In genomic region chr12:48156648-48157015, GRCh38 we compare ENCODE assay signal across 8 cellular contexts. TPM values are rescaled to one million over a fixed set of nuclear protein-coding genes. Genes with fewer than 3 reads are reported as not detected.
DNase-seq lines count a peak whose midpoint lies in the region; ATAC-seq and TF ChIP-seq lines count a peak whose summit lies in the region.

No MANE protein-coding gene starts in this region.

- peaks cover 3% of the 10 kb centered on the region for H3F3A ChIP-seq in SK-N-SH (replicated peaks; ENCODE audit: insufficient read depth)

- H2AFZ ChIP-seq in SK-N-SH (ENCODE audit: low read depth): peak overlapping the region; percentile 99; the same call in 1 of the 2 replicates

- TF ChIP-seq EP300 in SK-N-SH (IDR thresholded peaks at IDR 0.05; ENCODE audit: borderline replicate concordance in 1 of 2, low read depth in 1 of 2, low read length in 1 of 2): no peak

- WGBS in SK-N-SH (ENCODE audit: low lambda C conversion rate): 6% methylated on average over 8 of the region's 8 CpGs
- 5 to 12% (median 9%) methylated on average over 8 of the region's 8 CpGs for WGBS in psoas muscle, 3 donors

- CTCF ChIA-PET in SK-N-SH (lab: Yijun Ruan, JAX): interaction anchor here (1.0 to 4.1 kb wide), 13 partner anchors 8 to 461 kb away, joined by 3 to 18 read pairs (median 5); partner anchors contain the start of gene TMEM106C

- no peak for TF ChIP-seq RAD21 in SK-N-SH (IDR thresholded peaks at IDR 0.05; ENCODE audit: low read length)

- H3K36me3 ChIP-seq in GM06990 (ENCODE audit: control insufficient read depth, insufficient read depth, low read length): peaks cover 3% of the 10 kb centered on the region
- H3K36me3 ChIP-seq in SK-N-SH (replicated peaks in 1 of 2; ENCODE audit: control insufficient read depth in 1 of 2, insufficient read depth in 2 of 2, low read length in 1 of 2): peaks cover 4 to 17% of the 10 kb centered on the region in 2 experiments
- peaks cover 0 to 24% of the 10 kb centered on the region in 2 donors for H3K36me3 ChIP-seq in psoas muscle (ENCODE audit: insufficient read depth in 1 of 2, low read depth in 1 of 2)

- POLR2A ChIA-PET in SK-N-SH (lab: Yijun Ruan, JAX): interaction anchor here (1.4 to 1.9 kb wide), 3 partner anchors 26 to 51 kb away, joined by 5 to 11 read pairs (median 8); partner anchors contain the start of genes CCDC184, PFKM and SENP1

- H3K4me1 ChIP-seq in SK-N-SH (ENCODE audit: control insufficient read depth in 1 of 2, insufficient read depth in 2 of 2, low read depth in 1 of 2, low read length in 1 of 2) (peaks cover 0 to 8% of the 10 kb centered on the region in 2 experiments; a peak in 2 of 4 replicates), psoas muscle (peaks cover 58% of the 10 kb centered on the region)

- peak overlapping the region; percentile 61 for H3K9ac ChIP-seq in SK-N-SH

- peak overlapping the region; percentile 75 for H3K4me2 ChIP-seq in SK-N-SH

- TF ChIP-seq CTCF in GM06990 (IDR thresholded peaks at IDR 0.05; ENCODE audit: insufficient read depth, low read length, poor library complexity, severe bottlenecking) (no peak), SK-N-SH (IDR thresholded peaks at IDR 0.05) (no peak), fibroblast of pulmonary artery (IDR thresholded peaks at IDR 0.05; ENCODE audit: low read length, missing control alignments) (no peak), psoas muscle (IDR thresholded peaks at IDR 0.05) (no peak)

- peaks cover 22% of the 10 kb centered on the region for H3K79me2 ChIP-seq in SK-N-SH (ENCODE audit: insufficient read depth)

- DNase-seq in GM06990 (ENCODE audit: extremely low read depth, insufficient read length) (no peak), SK-N-SH (no peak), fibroblast of pulmonary artery (ENCODE audit: low read depth) (no peak), psoas muscle (peak in 1 of 2 donors; percentile 42), GM19238 (ENCODE audit: insufficient read length, low spot score) (no peak), HK-2 (ENCODE audit: unreplicated experiment) (no peak)

- H3K27ac ChIP-seq in SK-N-SH (ENCODE audit: low read depth in 2 of 2, low read length in 1 of 2): peak overlapping the region; percentile 59 to 69; a peak in 1 of 4 replicates
- H3K27ac ChIP-seq in psoas muscle: peak overlapping the region; percentile 97

- intact Hi-C loops in psoas muscle (cut with DNase I): loop anchor here in 1 of 2 donors (2.0 kb wide), 1 partner anchor 30 kb away; no protein-coding TSS in a partner anchor

- H3K9me2 ChIP-seq in SK-N-SH: no peaks in the 10 kb centered on the region

- no peaks in the 10 kb centered on the region for H3K27me3 ChIP-seq in GM06990 (replicated peaks; ENCODE audit: control insufficient read depth, insufficient read depth, low read length)
- no peaks in the 10 kb centered on the region for H3K27me3 ChIP-seq in SK-N-SH (ENCODE audit: insufficient read depth)
- no peaks in the 10 kb centered on the region for H3K27me3 ChIP-seq in psoas muscle (ENCODE audit: insufficient read depth in 3 of 3, low read length in 2 of 3)

- ATAC-seq in psoas muscle (peak; percentile 1 to 6 (median 4)), HG03097 (IDR thresholded peaks at IDR 0.05; ENCODE audit: low FRiP score, unreplicated experiment) (no peak), HG03460 (IDR thresholded peaks at IDR 0.05; ENCODE audit: unreplicated experiment) (no peak)

- no peaks in the 10 kb centered on the region for H3K9me3 ChIP-seq in SK-N-SH
- H3K9me3 ChIP-seq in psoas muscle: no peaks in the 10 kb centered on the region

- no peaks in the 10 kb centered on the region for H4K20me1 ChIP-seq in SK-N-SH (ENCODE audit: insufficient read depth)

- peak overlapping the region; percentile 95 for H3K4me3 ChIP-seq in GM06990 (replicated peaks; ENCODE audit: low read depth, low read length)
- peak overlapping the region; percentile 91 to 97 for H3K4me3 ChIP-seq in SK-N-SH (ENCODE audit: low read depth in 2 of 2, low read length in 1 of 2)
- peak overlapping the region; percentile 99 for H3K4me3 ChIP-seq in fibroblast of pulmonary artery (replicated peaks; ENCODE audit: low read depth, low read length)
- H3K4me3 ChIP-seq in psoas muscle: peak overlapping the region; percentile 87

TF ChIP-seq in SK-N-SH, 30 proteins besides CTCF, POLR2A, EP300 and RAD21 (continues in another document):
- TF ChIP-seq SMC3 (IDR thresholded peaks at IDR 0.05; ENCODE audit: low read depth, low read length) (no peak), TAF1 (IDR thresholded peaks at IDR 0.05; ENCODE audit: borderline replicate concordance, low read depth, low read length) (no peak), USF1 (IDR thresholded peaks at IDR 0.05; ENCODE audit: borderline replicate concordance, low read depth) (no peak), FOSL2 (IDR thresholded peaks at IDR 0.05; ENCODE audit: borderline replicate concordance, low read depth) (no peak), JUND (IDR thresholded peaks at IDR 0.05) (no peak), CHD2 (IDR thresholded peaks at IDR 0.05; ENCODE audit: low read length, partially characterized antibody) (no peak), FOXM1 (IDR thresholded peaks at IDR 0.05; ENCODE audit: low read depth) (no peak), REST (IDR thresholded peaks at IDR 0.05; ENCODE audit: low read depth, low read length) (no peak), TCF12 (IDR thresholded peaks at IDR 0.05) (no peak), NRF1 (IDR thresholded peaks at IDR 0.05; ENCODE audit: low read depth, low read length) (no peak), MEF2A (IDR thresholded peaks at IDR 0.05; ENCODE audit: borderline replicate concordance, low read depth) (no peak), RCOR1 (IDR thresholded peaks at IDR 0.05; ENCODE audit: low read length) (no peak)

RNA-seq across cellular contexts. Expression of gene ASB8, which starts 0.7 kb away (rescaled TPM):
- polyA plus RNA-seq in SK-N-SH (2012; rRNA removed) (13.8 and 16.9 TPM in 2 replicates), psoas muscle (100 to 1,000 TPM in 2 of 3 donors, 10 to 100 TPM in 1; 49.3 to 206 (median 155) TPM)
- 14.8 and 15.0 TPM in 2 replicates for polyA plus RNA-seq in SK-N-SH (2012; cell fraction: cytosol; rRNA removed)
- 13.5 and 24.6 TPM in 2 replicates for polyA plus RNA-seq in SK-N-SH (2012; cell fraction: nucleus; rRNA removed)
- 100 to 1,000 TPM; 158 to 477 (median 228) TPM for total RNA-seq in psoas muscle

RNA-seq across cellular contexts. Expression of gene CCDC184, which starts 26.8 kb away (rescaled TPM):
- polyA plus RNA-seq in SK-N-SH (2012; rRNA removed) (4.2 and 5.8 TPM in 2 replicates), psoas muscle (under 1 TPM; 0.16 to 0.49 (median 0.45) TPM)
- 4.1 and 5.0 TPM in 2 replicates for polyA plus RNA-seq in SK-N-SH (2012; cell fraction: cytosol; rRNA removed)
- polyA plus RNA-seq in SK-N-SH (2012; cell fraction: nucleus; rRNA removed): 3.5 and 4.3 TPM in 2 replicates
- under 1 TPM; 0.47 to 0.84 (median 0.63) TPM for total RNA-seq in psoas muscle

RNA-seq across cellular contexts. Expression of gene PFKM, which starts 37.5 kb away (rescaled TPM):
- 85.0 and 111 TPM in 2 replicates for polyA plus RNA-seq in SK-N-SH (2012; rRNA removed)
- polyA plus RNA-seq in SK-N-SH (2012; cell fraction: cytosol; rRNA removed): 75.2 and 79.2 TPM in 2 replicates
- polyA plus RNA-seq in SK-N-SH (2012; cell fraction: nucleus; rRNA removed): 120 and 183 TPM in 2 replicates
- total RNA-seq in psoas muscle: 1,000 to 10,000 TPM in 1 of 4 donors, 100 to 1,000 TPM in 3; 618 to 1,283 (median 817) TPM
- polyA plus RNA-seq in psoas muscle: 100 to 1,000 TPM in 2 of 3 donors, 10 to 100 TPM in 1; 65.1 to 529 (median 344) TPM

RNA-seq across cellular contexts. Expression of gene OR10AD1, which starts 46.5 kb away (rescaled TPM):
- polyA plus RNA-seq in SK-N-SH (2012; rRNA removed) (not detected in 2 replicates), psoas muscle (under 1 TPM in 1 of 3 donors, not detected in 2; 0.01 TPM)
- not detected in 2 replicates for polyA plus RNA-seq in SK-N-SH (2012; cell fraction: cytosol; rRNA removed)
- polyA plus RNA-seq in SK-N-SH (2012; cell fraction: nucleus; rRNA removed): not detected in 2 replicates
- not detected for total RNA-seq in psoas muscle

RNA-seq across cellular contexts. Expression of gene SENP1, which starts 50.8 kb away (rescaled TPM):
- polyA plus RNA-seq in SK-N-SH (2012; rRNA removed): 5.6 and 8.4 TPM in 2 replicates
- 7.8 and 8.0 TPM in 2 replicates for polyA plus RNA-seq in SK-N-SH (2012; cell fraction: cytosol; rRNA removed)
- 4.6 and 8.8 TPM in 2 replicates for polyA plus RNA-seq in SK-N-SH (2012; cell fraction: nucleus; rRNA removed)
- total RNA-seq in psoas muscle: 10 to 100 TPM in 1 of 4 donors, 1 to 10 TPM in 3; 6.3 to 10.2 (median 8.0) TPM
- 1 to 10 TPM; 3.2 to 6.2 (median 3.3) TPM for polyA plus RNA-seq in psoas muscle

Comparison
In these comparisons a context has a peak if more than half of its experiments do, and no peak if none do; other contexts are left out.
1. ATAC-seq: peak in psoas muscle (4 of 4); none in HG03097 (single experiment) and HG03460 (single experiment).
2. Peak in every context shown above with its lines, with median percentiles within 50 percentile points of each other: H3K4me3 ChIP-seq.